Comparison of ENCODE assay signal across 9 cellular contexts in the genomic region with DNA sequence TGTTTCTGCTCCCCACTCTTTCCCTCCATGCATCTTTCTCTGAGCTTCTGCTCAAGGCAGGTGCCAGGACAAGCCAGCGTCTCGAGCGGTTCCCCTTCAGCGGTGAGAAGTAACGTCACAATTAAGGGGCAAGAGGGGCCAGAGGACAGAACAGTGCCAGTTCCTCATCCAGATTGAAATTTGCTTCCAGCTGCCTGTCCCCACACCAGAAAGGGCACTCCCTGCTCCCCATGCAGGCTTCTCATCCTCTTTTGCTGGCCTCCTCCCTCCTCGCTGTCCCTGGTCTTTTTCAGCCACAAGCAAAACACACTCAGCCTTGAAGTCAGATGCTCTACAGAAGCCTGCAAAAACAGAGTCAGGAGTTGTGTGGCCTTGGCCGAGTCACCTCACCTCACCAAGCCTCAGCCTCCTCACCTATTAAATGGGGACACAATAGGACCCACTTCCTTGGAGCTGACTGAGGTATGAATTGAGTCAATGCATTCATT. TPM values are rescaled to one million over a fixed set of nuclear protein-coding genes. Genes with fewer than 3 reads are reported as not detected.
DNase-seq lines count a peak whose midpoint lies in the region; ATAC-seq and TF ChIP-seq lines count a peak whose summit lies in the region.
"Had no signal": no experiment of that assay in that cellular context is flagged by ENCODE, and none has a peak within 500 bp of the region (broad histone marks: within the 10 kb centered on the region; RNA-seq: fewer than 3 reads in every experiment).

No MANE protein-coding gene starts in this region.

- POLR2A ChIA-PET in CD4-positive, alpha-beta memory T cell (lab: Charles Lee; ENCODE audit: partially characterized antibody), result interaction anchor here (0.8 to 11.3 kb wide), 17 partner anchors 9 to 727 kb away, joined by 3 to 309 read pairs (median 10); a partner anchor contains a TSS

- no peaks in the 10 kb centered on the region for H3K9me3 ChIP-seq in CD4-positive, alpha-beta memory T cell (ENCODE audit: control insufficient read depth in 1 of 2, low read length in 2 of 2)
- H3K9me3 ChIP-seq in OCI-LY1 (ENCODE audit: low read length) (no peaks in the 10 kb centered on the region), ectodermal cell (ENCODE audit: control insufficient read depth, low read length) (no peaks in the 10 kb centered on the region), neutrophil (no peaks in the 10 kb centered on the region)

- no peaks in the 10 kb centered on the region for H3K9me2 ChIP-seq in OCI-LY1 (ENCODE audit: low read depth, low read length)

- no peaks in the 10 kb centered on the region for H3K27me3 Mint-ChIP-seq in CD4-positive, alpha-beta memory T cell

- H3K27ac Mint-ChIP-seq in CD4-positive, alpha-beta memory T cell, result peak overlapping the region; percentile 92 to 96 (median 94)

- peaks cover 0 to 2% (median 0%) of the 10 kb centered on the region in 8 donors for H3K9me3 Mint-ChIP-seq in CD4-positive, alpha-beta memory T cell

- CTCF ChIA-PET in CD4-positive, alpha-beta memory T cell (lab: Charles Lee; ENCODE audit: partially characterized antibody), result interaction anchor here (1.1 to 9.1 kb wide), 11 partner anchors 10 to 130 kb away, joined by 3 to 86 read pairs (median 17); no protein-coding TSS in a partner anchor

- H3K36me3 Mint-ChIP-seq in CD4-positive, alpha-beta memory T cell, result peaks cover 8 to 17% of the 10 kb centered on the region in 2 donors

- 87 to 90% methylated on average over 7 of the region's 7 CpGs for WGBS in ectodermal cell, 2 experiments

- peaks cover 78% of the 10 kb centered on the region for H3K4me1 ChIP-seq in CD4-positive, alpha-beta memory T cell (ENCODE audit: insufficient read depth, low read length)
- H3K4me1 ChIP-seq in OCI-LY1 (ENCODE audit: insufficient read depth, low read length, severe bottlenecking) (peaks cover 66% of the 10 kb centered on the region), ectodermal cell (ENCODE audit: control insufficient read depth, insufficient read depth, low read length) (peaks cover 83% of the 10 kb centered on the region), neutrophil (ENCODE audit: control insufficient read depth in 1 of 2, insufficient read depth in 1 of 2, low read depth in 1 of 2, low read length in 1 of 2) (peaks cover 74 to 76% of the 10 kb centered on the region in 2 experiments)

- no peak overlapping the region for H2AFZ ChIP-seq in OCI-LY1 (ENCODE audit: low read length)

- no peaks in the 10 kb centered on the region for H4K20me1 ChIP-seq in OCI-LY1 (ENCODE audit: insufficient read depth, low read length)

- TF ChIP-seq CTCF in OCI-LY1 (IDR thresholded peaks at IDR 0.05; ENCODE audit: low read length), result no peak
- no peak for TF ChIP-seq CTCF in neutrophil (IDR thresholded peaks at IDR 0.05)

- H3F3A ChIP-seq in OCI-LY1 (ENCODE audit: insufficient read depth, low read length), result no peaks in the 10 kb centered on the region

- H3K9ac ChIP-seq in OCI-LY1 (ENCODE audit: low read length), result peak overlapping the region; percentile 16; the same call in 1 of the 2 replicates

- H3K27ac ChIP-seq in CD4-positive, alpha-beta memory T cell (ENCODE audit: low read depth, low read length), result peak overlapping the region; percentile 36
- H3K27ac ChIP-seq in OCI-LY1 (ENCODE audit: low read depth, low read length, poor library complexity, severe bottlenecking) (peak overlapping the region; percentile 86), ectodermal cell (ENCODE audit: insufficient read depth, low read depth, low read length, poor library complexity, severe bottlenecking) (peak overlapping the region; percentile 64), neutrophil (peak overlapping the region; percentile 98)

- no peaks in the 10 kb centered on the region for H3K36me3 ChIP-seq in CD4-positive, alpha-beta memory T cell (ENCODE audit: insufficient read depth, low read length)
- H3K36me3 ChIP-seq in OCI-LY1 (ENCODE audit: insufficient read depth, low read length) (peaks cover 4% of the 10 kb centered on the region), ectodermal cell (ENCODE audit: control insufficient read depth, insufficient read depth, low read length) (no peaks in the 10 kb centered on the region), neutrophil (no peaks in the 10 kb centered on the region)

- peak overlapping the region; percentile 47; the same call in 1 of the 2 replicates for H3K4me2 ChIP-seq in OCI-LY1 (ENCODE audit: low read length)

- H3K27me3 ChIP-seq in CD4-positive, alpha-beta memory T cell (ENCODE audit: insufficient read depth, low read length), result no peaks in the 10 kb centered on the region
- H3K27me3 ChIP-seq in OCI-LY1 (ENCODE audit: insufficient read depth, low read length) (no peaks in the 10 kb centered on the region), ectodermal cell (ENCODE audit: control insufficient read depth, insufficient read depth, low read length, poor library complexity, severe bottlenecking) (no peaks in the 10 kb centered on the region), neutrophil (no peaks in the 10 kb centered on the region)

- no peak for ATAC-seq in GM19328 (IDR thresholded peaks at IDR 0.05; ENCODE audit: unreplicated experiment)

- H3K4me3 ChIP-seq in CD4-positive, alpha-beta memory T cell (ENCODE audit: low read length in 2 of 2), result peak overlapping the region in 1 of 2 donors; percentile 9
- H3K4me3 ChIP-seq in OCI-LY1 (ENCODE audit: low read depth, low read length, poor library complexity, severe bottlenecking) (no peak overlapping the region), ectodermal cell (ENCODE audit: insufficient read depth, low read depth, low read length) (no peak overlapping the region), neutrophil (ENCODE audit: low read depth in 1 of 2, low read length in 1 of 2) (peak overlapping the region; percentile 50 to 56)

- peaks cover 41 to 94% (median 75%) of the 10 kb centered on the region in 4 donors for H3K4me1 Mint-ChIP-seq in CD4-positive, alpha-beta memory T cell

- H3K79me2 ChIP-seq in OCI-LY1 (ENCODE audit: insufficient read depth, low read length), result no peaks in the 10 kb centered on the region

- DNase-seq in CD4-positive, alpha-beta memory T cell, result no peak
- DNase-seq in NCI-H1694 treated with DMSO at 0.1 percent for 48 hours (lab: John Stamatoyannopoulos, UW) (no peak), LoVo (ENCODE audit: low spot score) (no peak), NCI-H1436 (lab: John Stamatoyannopoulos, UW) (no peak)
- DNase-seq: NCI-H524 had no signal

- H3K4me3 Mint-ChIP-seq in CD4-positive, alpha-beta memory T cell, result peak overlapping the region; percentile 65 to 93 (median 84)

- intact Hi-C loops in CD4-positive, alpha-beta memory T cell (cut with micrococcal nuclease), result loop anchor here (1.0 to 2.0 kb wide), 3 partner anchors 9 to 32 kb away; no protein-coding TSS in a partner anchor

RNA-seq across cellular contexts. Expression of a gene that starts 35.0 kb away (rescaled TPM):
- 100 to 1,000 TPM in 1 of 2 experiments, 10 to 100 TPM in 1; 86.0 to 104 TPM for total RNA-seq in CD4-positive, alpha-beta memory T cell
- 10 to 100 TPM; 10.0 to 65.2 TPM for polyA plus RNA-seq in CD4-positive, alpha-beta memory T cell
- 43.3 TPM for polyA plus RNA-seq in ectodermal cell (2013, experiment 1 of 4)
- 41.6 TPM for polyA plus RNA-seq in ectodermal cell (2013, experiment 2 of 4)
- polyA plus RNA-seq in ectodermal cell (2013, experiment 3 of 4), result 35.4 TPM
- 36.9 TPM for polyA plus RNA-seq in ectodermal cell (2013, experiment 4 of 4)

Comparison
In these comparisons a context has a peak if more than half of its experiments do, and no peak if none do; other contexts are left out.
1. H3K27ac ChIP-seq: peak in every context shown above with its lines; median percentile 98 in neutrophil; 86 in OCI-LY1; 64 in ectodermal cell; 36 in CD4-positive, alpha-beta memory T cell.
2. H3K4me3 ChIP-seq: peak in neutrophil (2 of 2); none in OCI-LY1 (single experiment) and ectodermal cell (single experiment).